In genomic region chrX:154381271-154381670, GRCh38 we compare ENCODE assay signal across 1 cellular context.
TF ChIP-seq lines count a peak whose summit lies in the region.

No MANE protein-coding gene starts in this region.

TF ChIP-seq in GM23338, 12 proteins besides CTCF, POLR2A, EP300 and RAD21:
- no peak for TF ChIP-seq JUNB (IDR thresholded peaks at IDR 0.05; ENCODE audit: unreplicated experiment)
- TF ChIP-seq STAT1 (IDR thresholded peaks at IDR 0.05; ENCODE audit: unreplicated experiment): no peak
- TF ChIP-seq EZH2 (IDR thresholded peaks at IDR 0.05; ENCODE audit: low read depth, unreplicated experiment): no peak
- TF ChIP-seq EZH2phosphoT487 (IDR thresholded peaks at IDR 0.05; ENCODE audit: unreplicated experiment): no peak
- TF ChIP-seq ZNF331 (CRISPR knock-in tag; IDR thresholded peaks at IDR 0.05; ENCODE audit: low read depth): no peak
- no peak for TF ChIP-seq ZNF462 (CRISPR knock-in tag; IDR thresholded peaks at IDR 0.05)
- no peak for TF ChIP-seq CREB1 (CRISPR knock-in tag; IDR thresholded peaks at IDR 0.05; ENCODE audit: low read depth)
- TF ChIP-seq ETS1 (IDR thresholded peaks at IDR 0.05): no peak
